1 cellular context compared by ENCODE assay signal in the genomic region with DNA sequence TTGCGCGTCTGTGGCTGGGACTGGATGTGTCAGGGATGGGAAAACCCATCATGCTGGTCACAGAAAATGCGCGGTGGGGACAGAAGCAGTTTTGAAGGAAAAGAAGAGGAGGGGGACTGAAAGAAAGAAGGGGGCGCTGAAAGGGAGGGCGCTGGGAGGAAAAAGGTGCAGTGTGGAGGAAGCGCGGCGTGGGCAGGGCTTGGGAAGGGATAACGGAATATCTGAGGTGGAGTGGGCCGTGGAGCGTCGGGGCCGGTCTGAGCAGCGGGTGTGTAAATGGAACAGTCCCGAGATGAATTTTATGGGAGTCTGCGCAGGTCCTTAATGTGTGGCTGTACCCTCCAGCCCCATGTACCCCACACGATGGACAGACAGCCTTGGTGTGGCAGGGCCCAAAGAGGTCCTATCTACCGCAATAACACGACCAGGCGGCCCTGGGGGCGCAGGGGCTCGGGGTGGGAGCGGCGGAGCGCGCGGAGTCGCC.
TF ChIP-seq lines count a peak whose summit lies in the region.

No MANE protein-coding gene starts in this region.

TF ChIP-seq in K562, 482 proteins besides CTCF, POLR2A, EP300 and RAD21 (continued from another document):
- TF ChIP-seq, protein P1, sequence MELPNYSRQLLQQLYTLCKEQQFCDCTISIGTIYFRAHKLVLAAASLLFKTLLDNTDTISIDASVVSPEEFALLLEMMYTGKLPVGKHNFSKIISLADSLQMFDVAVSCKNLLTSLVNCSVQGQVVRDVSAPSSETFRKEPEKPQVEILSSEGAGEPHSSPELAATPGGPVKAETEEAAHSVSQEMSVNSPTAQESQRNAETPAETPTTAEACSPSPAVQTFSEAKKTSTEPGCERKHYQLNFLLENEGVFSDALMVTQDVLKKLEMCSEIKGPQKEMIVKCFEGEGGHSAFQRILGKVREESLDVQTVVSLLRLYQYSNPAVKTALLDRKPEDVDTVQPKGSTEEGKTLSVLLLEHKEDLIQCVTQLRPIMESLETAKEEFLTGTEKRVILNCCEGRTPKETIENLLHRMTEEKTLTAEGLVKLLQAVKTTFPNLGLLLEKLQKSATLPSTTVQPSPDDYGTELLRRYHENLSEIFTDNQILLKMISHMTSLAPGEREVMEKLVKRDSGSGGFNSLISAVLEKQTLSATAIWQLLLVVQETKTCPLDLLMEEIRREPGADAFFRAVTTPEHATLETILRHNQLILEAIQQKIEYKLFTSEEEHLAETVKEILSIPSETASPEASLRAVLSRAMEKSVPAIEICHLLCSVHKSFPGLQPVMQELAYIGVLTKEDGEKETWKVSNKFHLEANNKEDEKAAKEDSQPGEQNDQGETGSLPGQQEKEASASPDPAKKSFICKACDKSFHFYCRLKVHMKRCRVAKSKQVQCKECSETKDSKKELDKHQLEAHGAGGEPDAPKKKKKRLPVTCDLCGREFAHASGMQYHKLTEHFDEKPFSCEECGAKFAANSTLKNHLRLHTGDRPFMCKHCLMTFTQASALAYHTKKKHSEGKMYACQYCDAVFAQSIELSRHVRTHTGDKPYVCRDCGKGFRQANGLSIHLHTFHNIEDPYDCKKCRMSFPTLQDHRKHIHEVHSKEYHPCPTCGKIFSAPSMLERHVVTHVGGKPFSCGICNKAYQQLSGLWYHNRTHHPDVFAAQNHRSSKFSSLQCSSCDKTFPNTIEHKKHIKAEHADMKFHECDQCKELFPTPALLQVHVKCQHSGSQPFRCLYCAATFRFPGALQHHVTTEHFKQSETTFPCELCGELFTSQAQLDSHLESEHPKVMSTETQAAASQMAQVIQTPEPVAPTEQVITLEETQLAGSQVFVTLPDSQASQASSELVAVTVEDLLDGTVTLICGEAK (IDR thresholded peaks at IDR 0.05) = 0 out of 2 replicates have a peak, but pooled peaks have one; percentile 41
- TF ChIP-seq, protein P1 (CRISPR knock-in tag; IDR thresholded peaks at IDR 0.05) = no peak
- TF ChIP-seq MEF2D (tag; conservative IDR thresholded peaks at IDR 0.05; ENCODE audit: low read depth) = 0 out of 2 replicates have a peak, but pooled peaks have one; percentile 22
- TF ChIP-seq SMARCB1 (IDR thresholded peaks at IDR 0.05; ENCODE audit: insufficient read length, low read depth) = no peak
- TF ChIP-seq ZNF165 (CRISPR knock-in tag; IDR thresholded peaks at IDR 0.05; ENCODE audit: borderline replicate concordance) = no peak
- no peak for TF ChIP-seq TRIM24 (IDR thresholded peaks at IDR 0.05)
- TF ChIP-seq ZNF23 (CRISPR knock-in tag; IDR thresholded peaks at IDR 0.05) = no peak
- TF ChIP-seq MCM2 (IDR thresholded peaks at IDR 0.05; ENCODE audit: low read depth) = no peak
- no peak for TF ChIP-seq ETV1 (tag; conservative IDR thresholded peaks at IDR 0.05; ENCODE audit: low read depth)
- TF ChIP-seq, protein P2, sequence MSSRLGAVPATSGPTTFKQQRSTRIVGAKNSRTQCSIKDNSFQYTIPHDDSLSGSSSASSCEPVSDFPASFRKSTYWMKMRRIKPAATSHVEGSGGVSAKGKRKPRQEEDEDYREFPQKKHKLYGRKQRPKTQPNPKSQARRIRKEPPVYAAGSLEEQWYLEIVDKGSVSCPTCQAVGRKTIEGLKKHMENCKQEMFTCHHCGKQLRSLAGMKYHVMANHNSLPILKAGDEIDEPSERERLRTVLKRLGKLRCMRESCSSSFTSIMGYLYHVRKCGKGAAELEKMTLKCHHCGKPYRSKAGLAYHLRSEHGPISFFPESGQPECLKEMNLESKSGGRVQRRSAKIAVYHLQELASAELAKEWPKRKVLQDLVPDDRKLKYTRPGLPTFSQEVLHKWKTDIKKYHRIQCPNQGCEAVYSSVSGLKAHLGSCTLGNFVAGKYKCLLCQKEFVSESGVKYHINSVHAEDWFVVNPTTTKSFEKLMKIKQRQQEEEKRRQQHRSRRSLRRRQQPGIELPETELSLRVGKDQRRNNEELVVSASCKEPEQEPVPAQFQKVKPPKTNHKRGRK (tag; IDR thresholded peaks at IDR 0.05) = no peak; the same call in 1 of the 2 replicates
- TF ChIP-seq SREBF1 (IDR thresholded peaks at IDR 0.05; ENCODE audit: borderline replicate concordance, low read depth, low read length) = no peak
- TF ChIP-seq, protein P3, sequence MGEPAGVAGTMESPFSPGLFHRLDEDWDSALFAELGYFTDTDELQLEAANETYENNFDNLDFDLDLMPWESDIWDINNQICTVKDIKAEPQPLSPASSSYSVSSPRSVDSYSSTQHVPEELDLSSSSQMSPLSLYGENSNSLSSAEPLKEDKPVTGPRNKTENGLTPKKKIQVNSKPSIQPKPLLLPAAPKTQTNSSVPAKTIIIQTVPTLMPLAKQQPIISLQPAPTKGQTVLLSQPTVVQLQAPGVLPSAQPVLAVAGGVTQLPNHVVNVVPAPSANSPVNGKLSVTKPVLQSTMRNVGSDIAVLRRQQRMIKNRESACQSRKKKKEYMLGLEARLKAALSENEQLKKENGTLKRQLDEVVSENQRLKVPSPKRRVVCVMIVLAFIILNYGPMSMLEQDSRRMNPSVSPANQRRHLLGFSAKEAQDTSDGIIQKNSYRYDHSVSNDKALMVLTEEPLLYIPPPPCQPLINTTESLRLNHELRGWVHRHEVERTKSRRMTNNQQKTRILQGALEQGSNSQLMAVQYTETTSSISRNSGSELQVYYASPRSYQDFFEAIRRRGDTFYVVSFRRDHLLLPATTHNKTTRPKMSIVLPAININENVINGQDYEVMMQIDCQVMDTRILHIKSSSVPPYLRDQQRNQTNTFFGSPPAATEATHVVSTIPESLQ (CRISPR knock-in tag; IDR thresholded peaks at IDR 0.05) = no peak
- TF ChIP-seq, protein P4, sequence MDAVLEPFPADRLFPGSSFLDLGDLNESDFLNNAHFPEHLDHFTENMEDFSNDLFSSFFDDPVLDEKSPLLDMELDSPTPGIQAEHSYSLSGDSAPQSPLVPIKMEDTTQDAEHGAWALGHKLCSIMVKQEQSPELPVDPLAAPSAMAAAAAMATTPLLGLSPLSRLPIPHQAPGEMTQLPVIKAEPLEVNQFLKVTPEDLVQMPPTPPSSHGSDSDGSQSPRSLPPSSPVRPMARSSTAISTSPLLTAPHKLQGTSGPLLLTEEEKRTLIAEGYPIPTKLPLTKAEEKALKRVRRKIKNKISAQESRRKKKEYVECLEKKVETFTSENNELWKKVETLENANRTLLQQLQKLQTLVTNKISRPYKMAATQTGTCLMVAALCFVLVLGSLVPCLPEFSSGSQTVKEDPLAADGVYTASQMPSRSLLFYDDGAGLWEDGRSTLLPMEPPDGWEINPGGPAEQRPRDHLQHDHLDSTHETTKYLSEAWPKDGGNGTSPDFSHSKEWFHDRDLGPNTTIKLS (IDR thresholded peaks at IDR 0.05; ENCODE audit: borderline replicate concordance, low read depth) = no peak
- TF ChIP-seq, protein P5, sequence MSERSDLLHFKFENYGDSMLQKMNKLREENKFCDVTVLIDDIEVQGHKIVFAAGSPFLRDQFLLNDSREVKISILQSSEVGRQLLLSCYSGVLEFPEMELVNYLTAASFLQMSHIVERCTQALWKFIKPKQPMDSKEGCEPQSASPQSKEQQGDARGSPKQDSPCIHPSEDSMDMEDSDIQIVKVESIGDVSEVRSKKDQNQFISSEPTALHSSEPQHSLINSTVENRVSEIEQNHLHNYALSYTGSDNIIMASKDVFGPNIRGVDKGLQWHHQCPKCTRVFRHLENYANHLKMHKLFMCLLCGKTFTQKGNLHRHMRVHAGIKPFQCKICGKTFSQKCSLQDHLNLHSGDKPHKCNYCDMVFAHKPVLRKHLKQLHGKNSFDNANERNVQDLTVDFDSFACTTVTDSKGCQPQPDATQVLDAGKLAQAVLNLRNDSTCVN (CRISPR knock-in tag; IDR thresholded peaks at IDR 0.05) = no peak
- TF ChIP-seq, protein P6, sequence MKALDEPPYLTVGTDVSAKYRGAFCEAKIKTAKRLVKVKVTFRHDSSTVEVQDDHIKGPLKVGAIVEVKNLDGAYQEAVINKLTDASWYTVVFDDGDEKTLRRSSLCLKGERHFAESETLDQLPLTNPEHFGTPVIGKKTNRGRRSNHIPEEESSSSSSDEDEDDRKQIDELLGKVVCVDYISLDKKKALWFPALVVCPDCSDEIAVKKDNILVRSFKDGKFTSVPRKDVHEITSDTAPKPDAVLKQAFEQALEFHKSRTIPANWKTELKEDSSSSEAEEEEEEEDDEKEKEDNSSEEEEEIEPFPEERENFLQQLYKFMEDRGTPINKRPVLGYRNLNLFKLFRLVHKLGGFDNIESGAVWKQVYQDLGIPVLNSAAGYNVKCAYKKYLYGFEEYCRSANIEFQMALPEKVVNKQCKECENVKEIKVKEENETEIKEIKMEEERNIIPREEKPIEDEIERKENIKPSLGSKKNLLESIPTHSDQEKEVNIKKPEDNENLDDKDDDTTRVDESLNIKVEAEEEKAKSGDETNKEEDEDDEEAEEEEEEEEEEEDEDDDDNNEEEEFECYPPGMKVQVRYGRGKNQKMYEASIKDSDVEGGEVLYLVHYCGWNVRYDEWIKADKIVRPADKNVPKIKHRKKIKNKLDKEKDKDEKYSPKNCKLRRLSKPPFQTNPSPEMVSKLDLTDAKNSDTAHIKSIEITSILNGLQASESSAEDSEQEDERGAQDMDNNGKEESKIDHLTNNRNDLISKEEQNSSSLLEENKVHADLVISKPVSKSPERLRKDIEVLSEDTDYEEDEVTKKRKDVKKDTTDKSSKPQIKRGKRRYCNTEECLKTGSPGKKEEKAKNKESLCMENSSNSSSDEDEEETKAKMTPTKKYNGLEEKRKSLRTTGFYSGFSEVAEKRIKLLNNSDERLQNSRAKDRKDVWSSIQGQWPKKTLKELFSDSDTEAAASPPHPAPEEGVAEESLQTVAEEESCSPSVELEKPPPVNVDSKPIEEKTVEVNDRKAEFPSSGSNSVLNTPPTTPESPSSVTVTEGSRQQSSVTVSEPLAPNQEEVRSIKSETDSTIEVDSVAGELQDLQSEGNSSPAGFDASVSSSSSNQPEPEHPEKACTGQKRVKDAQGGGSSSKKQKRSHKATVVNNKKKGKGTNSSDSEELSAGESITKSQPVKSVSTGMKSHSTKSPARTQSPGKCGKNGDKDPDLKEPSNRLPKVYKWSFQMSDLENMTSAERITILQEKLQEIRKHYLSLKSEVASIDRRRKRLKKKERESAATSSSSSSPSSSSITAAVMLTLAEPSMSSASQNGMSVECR (CRISPR knock-in tag; IDR thresholded peaks at IDR 0.05) = no peak
- TF ChIP-seq, protein P7, sequence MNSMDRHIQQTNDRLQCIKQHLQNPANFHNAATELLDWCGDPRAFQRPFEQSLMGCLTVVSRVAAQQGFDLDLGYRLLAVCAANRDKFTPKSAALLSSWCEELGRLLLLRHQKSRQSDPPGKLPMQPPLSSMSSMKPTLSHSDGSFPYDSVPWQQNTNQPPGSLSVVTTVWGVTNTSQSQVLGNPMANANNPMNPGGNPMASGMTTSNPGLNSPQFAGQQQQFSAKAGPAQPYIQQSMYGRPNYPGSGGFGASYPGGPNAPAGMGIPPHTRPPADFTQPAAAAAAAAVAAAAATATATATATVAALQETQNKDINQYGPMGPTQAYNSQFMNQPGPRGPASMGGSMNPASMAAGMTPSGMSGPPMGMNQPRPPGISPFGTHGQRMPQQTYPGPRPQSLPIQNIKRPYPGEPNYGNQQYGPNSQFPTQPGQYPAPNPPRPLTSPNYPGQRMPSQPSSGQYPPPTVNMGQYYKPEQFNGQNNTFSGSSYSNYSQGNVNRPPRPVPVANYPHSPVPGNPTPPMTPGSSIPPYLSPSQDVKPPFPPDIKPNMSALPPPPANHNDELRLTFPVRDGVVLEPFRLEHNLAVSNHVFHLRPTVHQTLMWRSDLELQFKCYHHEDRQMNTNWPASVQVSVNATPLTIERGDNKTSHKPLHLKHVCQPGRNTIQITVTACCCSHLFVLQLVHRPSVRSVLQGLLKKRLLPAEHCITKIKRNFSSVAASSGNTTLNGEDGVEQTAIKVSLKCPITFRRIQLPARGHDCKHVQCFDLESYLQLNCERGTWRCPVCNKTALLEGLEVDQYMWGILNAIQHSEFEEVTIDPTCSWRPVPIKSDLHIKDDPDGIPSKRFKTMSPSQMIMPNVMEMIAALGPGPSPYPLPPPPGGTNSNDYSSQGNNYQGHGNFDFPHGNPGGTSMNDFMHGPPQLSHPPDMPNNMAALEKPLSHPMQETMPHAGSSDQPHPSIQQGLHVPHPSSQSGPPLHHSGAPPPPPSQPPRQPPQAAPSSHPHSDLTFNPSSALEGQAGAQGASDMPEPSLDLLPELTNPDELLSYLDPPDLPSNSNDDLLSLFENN (IDR thresholded peaks at IDR 0.05; ENCODE audit: low read depth in 2 of 2, low read length in 2 of 2) = no peak
- TF ChIP-seq BMI1 (IDR thresholded peaks at IDR 0.05; ENCODE audit: low read length) = no peak
- TF ChIP-seq XRCC3 (IDR thresholded peaks at IDR 0.05) = no peak
- TF ChIP-seq TFAM (CRISPR knock-in tag; conservative IDR thresholded peaks at IDR 0.05) = no peak
- TF ChIP-seq ZNF75A (CRISPR knock-in tag; IDR thresholded peaks at IDR 0.05) = no peak
- TF ChIP-seq MXI1 (IDR thresholded peaks at IDR 0.05; ENCODE audit: low read depth, low read length) = no peak
- no peak for TF ChIP-seq ZC3H4 (CRISPR knock-in tag; IDR thresholded peaks at IDR 0.05; ENCODE audit: borderline replicate concordance)
- no peak for TF ChIP-seq TCF3 (CRISPR knock-in tag; IDR thresholded peaks at IDR 0.05)
- 0 out of 2 replicates have a peak, but pooled peaks have one; percentile 1 for TF ChIP-seq ATF7 (IDR thresholded peaks at IDR 0.05)
TF ChIP-seq in K562: peak in this region for 17.
